16 cellular contexts compared by ENCODE assay signal in genomic region chr4:141339966-141340365, GRCh38.
"Had no signal": no experiment of that assay in that cellular context is flagged by ENCODE, and none has a peak within 500 bp of the region (broad histone marks: within the 10 kb centered on the region; RNA-seq: fewer than 3 reads in every experiment).

No MANE protein-coding gene starts in this region.

- DNase-seq: activated CD4-positive, alpha-beta T cell treated with anti-CD3 and anti-CD28 coated beads, Interleukin-2, amount 50 U/mL, for 4 hours; activated naive CD4-positive, alpha-beta T cell treated with Interleukin-2 at 50 U/mL for 16 hours; activated T-cell treated with anti-CD3 and anti-CD28 coated beads for 4 hours; aorta; dorsolateral prefrontal cortex; endodermal cell; midbrain; psoas muscle; spleen; T-cell; T-helper 9 cell had no signal

- H3K4me3 ChIP-seq: dorsolateral prefrontal cortex, lung, psoas muscle, spleen, thoracic aorta had no signal

- H3K36me3 ChIP-seq: spleen, thoracic aorta had no signal

- H3K9me3 ChIP-seq: psoas muscle, spleen, thoracic aorta had no signal

- H3K4me1 ChIP-seq: psoas muscle, spleen had no signal

- H3K27ac ChIP-seq: dorsolateral prefrontal cortex, psoas muscle, spleen, thoracic aorta had no signal

- H3K27me3 ChIP-seq: spleen had no signal

- ATAC-seq: activated CD4-positive, CD25-positive, alpha-beta regulatory T cell treated with anti-CD3 and anti-CD28 coated beads, Interleukin-2, amount 50 U/mL, for 24 hours; esophagus mucosa; psoas muscle; sciatic nerve; T-cell had no signal
